11 cellular contexts compared by ENCODE assay signal in the genomic region with DNA sequence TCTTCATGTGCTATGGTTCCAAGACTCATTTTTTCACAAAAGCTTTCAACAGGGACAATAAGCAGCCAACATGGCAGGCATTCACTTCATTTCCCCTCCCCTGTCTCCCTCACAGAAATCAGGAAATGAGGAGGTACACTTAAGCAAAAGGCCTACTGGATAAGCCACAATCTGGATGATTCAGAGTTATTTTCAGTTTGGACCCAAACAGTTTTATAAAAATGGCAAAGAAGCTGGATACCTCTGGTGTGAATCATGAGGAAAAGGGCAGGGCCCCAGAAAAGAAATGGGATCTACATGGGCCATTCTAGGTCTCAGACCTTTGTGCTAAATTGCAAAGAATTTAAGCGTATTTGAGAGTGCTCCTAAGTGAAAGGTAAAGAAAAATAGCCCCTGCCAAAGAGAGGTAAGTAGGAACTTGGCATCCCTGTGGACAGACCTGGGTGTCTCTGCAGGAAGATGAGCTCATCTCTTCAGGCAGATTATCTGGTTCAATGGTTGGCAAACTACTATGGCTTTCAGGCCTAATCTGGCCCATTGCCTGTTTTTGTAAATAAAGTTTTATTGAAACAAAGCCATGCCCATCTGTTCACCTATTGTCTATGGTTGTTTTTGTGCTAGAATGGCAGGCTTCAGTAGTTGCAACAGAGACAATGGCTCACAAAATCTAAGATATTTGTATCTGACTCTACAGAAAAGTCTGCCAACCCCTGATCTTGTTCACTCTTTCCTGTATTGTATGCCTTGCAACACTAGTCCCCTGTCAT.
DNase-seq lines count a peak whose midpoint lies in the region; ATAC-seq and TF ChIP-seq lines count a peak whose summit lies in the region.
"Had no signal": no experiment of that assay in that cellular context is flagged by ENCODE, and none has a peak within 500 bp of the region (broad histone marks: within the 10 kb centered on the region; RNA-seq: fewer than 3 reads in every experiment).

No MANE protein-coding gene starts in this region.

- intact Hi-C loops in A673 (cut with micrococcal nuclease; ENCODE audit: unreplicated experiment): no loop called here

- no peaks in the 10 kb centered on the region for H3K27me3 ChIP-seq in A673 (replicated peaks; ENCODE audit: insufficient read depth, low read depth, low read length, poor library complexity)
- H3K27me3 ChIP-seq: BE2C had no signal

- H3K4me1 ChIP-seq in A673 (ENCODE audit: insufficient read depth, low read length, poor library complexity, severe bottlenecking): no peaks in the 10 kb centered on the region

- H3K9me3 ChIP-seq in A673 (ENCODE audit: low read depth, low read length, poor library complexity, severe bottlenecking): no peaks in the 10 kb centered on the region
- H3K9me3 ChIP-seq: BE2C had no signal

- H3K27ac ChIP-seq in A673 (ENCODE audit: low read depth, low read length, poor library complexity, severe bottlenecking): no peak overlapping the region

- no peaks in the 10 kb centered on the region for H3K36me3 ChIP-seq in A673 (ENCODE audit: insufficient read depth, low read length, poor library complexity, severe bottlenecking)
- H3K36me3 ChIP-seq: BE2C had no signal

- ATAC-seq in HG03521 (IDR thresholded peaks at IDR 0.05; ENCODE audit: unreplicated experiment) (no peak), GM19452 (IDR thresholded peaks at IDR 0.05; ENCODE audit: unreplicated experiment) (no peak), GM19397 (IDR thresholded peaks at IDR 0.05; ENCODE audit: unreplicated experiment) (no peak)

- CTCF ChIA-PET in A673 (lab: Charles Lee): no interaction called here

- DNase-seq in A673 (ENCODE audit: low spot score): peak; percentile 22
- peak; percentile 2 for DNase-seq in HK-2 (ENCODE audit: unreplicated experiment)
- peak; percentile 89 for DNase-seq in amniotic epithelial cell (ENCODE audit: low read depth)
- DNase-seq in glomerular visceral epithelial cell (ENCODE audit: extremely low spot score): peak; percentile 61
- DNase-seq in stimulated activated CD4-positive, alpha-beta T cell treated with anti-CD3 and anti-CD28 coated beads, Interleukin-1b, Interleukin-23, amount 100 ng/mL, for 48 hours: no peak
- DNase-seq: activated CD4-positive, alpha-beta T cell treated with anti-CD3 and anti-CD28 coated beads for 1 hour; BE2C; SIG-M5 had no signal

- no TSS peak for BruUV-seq in A673 (replicated peaks; lab: Mats Ljungman, UMichigan)

- POLR2A ChIA-PET in A673 (lab: Charles Lee; ENCODE audit: low non-redundant PET): no interaction called here

- TF ChIP-seq CTCF in A673 (conservative IDR thresholded peaks at IDR 0.05; ENCODE audit: low read depth, low read length): no peak

- no peak overlapping the region for H3K4me3 ChIP-seq in A673 (ENCODE audit: low read depth, low read length, poor library complexity, severe bottlenecking)
